18 cellular contexts compared by ENCODE assay signal in the genomic region with DNA sequence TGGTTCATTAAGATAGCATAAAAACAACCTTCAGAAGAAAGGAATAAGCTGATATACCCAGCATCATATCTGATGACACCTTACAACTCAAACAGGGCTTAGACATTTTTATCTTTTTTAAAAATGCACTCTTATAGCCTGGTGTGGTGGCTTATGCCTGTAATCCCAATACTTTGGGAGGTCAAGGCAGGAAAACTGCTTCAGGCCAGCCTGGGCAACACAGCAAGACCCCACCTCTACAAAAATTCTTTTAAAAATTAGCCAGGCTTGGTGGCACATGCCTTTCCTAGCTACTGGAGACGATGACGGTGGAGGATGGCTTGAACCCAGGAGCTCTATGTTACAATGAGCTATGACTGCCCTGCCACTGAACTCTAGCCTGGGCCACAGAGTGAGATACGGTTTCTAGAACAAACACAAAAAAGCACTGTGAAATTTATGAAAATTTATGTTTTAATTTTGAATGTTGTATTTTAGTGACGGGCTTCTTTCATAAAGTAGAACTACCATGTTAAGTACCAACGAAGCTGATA. TPM values are rescaled to one million over a fixed set of nuclear protein-coding genes. Genes with fewer than 3 reads are reported as not detected.
DNase-seq lines count a peak whose midpoint lies in the region; ATAC-seq lines count a peak whose summit lies in the region.
"Had no signal": no experiment of that assay in that cellular context is flagged by ENCODE, and none has a peak within 500 bp of the region (broad histone marks: within the 10 kb centered on the region; RNA-seq: fewer than 3 reads in every experiment).

No MANE protein-coding gene starts in this region.

- ATAC-seq in T-helper 17 cell: no peak
- ATAC-seq in HG03196 (IDR thresholded peaks at IDR 0.05; ENCODE audit: unreplicated experiment): no peak
- ATAC-seq in GM18868 (IDR thresholded peaks at IDR 0.05; ENCODE audit: unreplicated experiment): no peak
- no peak for ATAC-seq in HG03095 (IDR thresholded peaks at IDR 0.05; ENCODE audit: unreplicated experiment)

- peak overlapping the region; percentile 14 for H3K27ac Mint-ChIP-seq in activated naive CD4-positive, alpha-beta T cell treated with anti-CD3 and anti-CD28 coated beads, Interleukin-2, amount 50 U/mL, for 24 hours
- peak overlapping the region; percentile 90 for H3K27ac Mint-ChIP-seq in T-helper 17 cell

- no peak overlapping the region for H2BK12ac ChIP-seq in mesenchymal stem cell (ENCODE audit: low read length in 2 of 2)

- H3K27me3 ChIP-seq in mesenchymal stem cell (ENCODE audit: control insufficient read depth in 1 of 2, insufficient read depth in 1 of 2, low read length in 2 of 2) (no peaks in the 10 kb centered on the region), subcutaneous abdominal adipose tissue (ENCODE audit: control insufficient read depth in 5 of 5, insufficient read depth in 4 of 5, low read length in 5 of 5) (no peaks in the 10 kb centered on the region)

- H3K4me3 ChIP-seq in mesenchymal stem cell (ENCODE audit: insufficient read depth in 1 of 2, low read depth in 1 of 2, low read length in 2 of 2) (no peak overlapping the region), subcutaneous abdominal adipose tissue (ENCODE audit: low read depth in 1 of 5, low read length in 5 of 5) (no peak overlapping the region)
- H3K4me3 ChIP-seq: lung had no signal

- no peak overlapping the region for H2AFZ ChIP-seq in mesenchymal stem cell (ENCODE audit: low read depth, low read length)

- peak overlapping the region; percentile 52 for H3K4me3 Mint-ChIP-seq in activated naive CD4-positive, alpha-beta T cell treated with anti-CD3 and anti-CD28 coated beads, Interleukin-2, amount 50 U/mL, for 24 hours
- no peak overlapping the region for H3K4me3 Mint-ChIP-seq in T-helper 17 cell

- no peaks in the 10 kb centered on the region for H3K9me3 Mint-ChIP-seq in activated naive CD4-positive, alpha-beta T cell treated with anti-CD3 and anti-CD28 coated beads, Interleukin-2, amount 50 U/mL, for 24 hours
- H3K9me3 Mint-ChIP-seq: neural crest cell had no signal

- no peak overlapping the region for H2BK120ac ChIP-seq in mesenchymal stem cell (ENCODE audit: low read depth, low read length)

- peaks cover 3% of the 10 kb centered on the region for H3K36me3 Mint-ChIP-seq in activated naive CD4-positive, alpha-beta T cell treated with anti-CD3 and anti-CD28 coated beads, Interleukin-2, amount 50 U/mL, for 24 hours
- H3K36me3 Mint-ChIP-seq in T-helper 17 cell (ENCODE audit: low read depth): peaks cover 3% of the 10 kb centered on the region

- no peak overlapping the region for H4K8ac ChIP-seq in mesenchymal stem cell (ENCODE audit: low read length)

- WGBS in mesenchymal stem cell: 99% methylated on average over 5 of the region's 5 CpGs

- H3K23ac ChIP-seq in mesenchymal stem cell (ENCODE audit: low read length in 2 of 2): no peak overlapping the region

- peaks cover 92% of the 10 kb centered on the region for H3K4me1 Mint-ChIP-seq in activated naive CD4-positive, alpha-beta T cell treated with anti-CD3 and anti-CD28 coated beads, Interleukin-2, amount 50 U/mL, for 24 hours
- peaks cover 49% of the 10 kb centered on the region for H3K4me1 Mint-ChIP-seq in T-helper 17 cell

- H3K27ac ChIP-seq in mesenchymal stem cell (ENCODE audit: low read length, poor library complexity, severe bottlenecking) (no peak overlapping the region), subcutaneous abdominal adipose tissue (ENCODE audit: low read depth, low read length) (peak overlapping the region; percentile 88)
- H3K27ac ChIP-seq: VCaP had no signal

- no peak overlapping the region for H2BK5ac ChIP-seq in mesenchymal stem cell (ENCODE audit: low read depth, low read length, poor library complexity, severe bottlenecking)

- no peak overlapping the region for H2BK15ac ChIP-seq in mesenchymal stem cell (ENCODE audit: low read depth, poor library complexity, severe bottlenecking)

- no peaks in the 10 kb centered on the region for H3K27me3 Mint-ChIP-seq in activated naive CD4-positive, alpha-beta T cell treated with anti-CD3 and anti-CD28 coated beads, Interleukin-2, amount 50 U/mL, for 24 hours
- no peaks in the 10 kb centered on the region for H3K27me3 Mint-ChIP-seq in T-helper 17 cell

- H3K36me3 ChIP-seq in mesenchymal stem cell (ENCODE audit: control insufficient read depth in 1 of 2, insufficient read depth in 2 of 2, low read depth in 1 of 2, low read length in 2 of 2) (peaks cover 6 to 54% of the 10 kb centered on the region in 2 experiments), subcutaneous abdominal adipose tissue (ENCODE audit: control insufficient read depth in 5 of 5, insufficient read depth in 5 of 5, low read length in 5 of 5) (peaks cover 0 to 4% (median 0%) of the 10 kb centered on the region in 5 donors)

- no peak for DNase-seq in activated naive CD4-positive, alpha-beta T cell (lab: John Stamatoyannopoulos, UW)
- DNase-seq in T-helper 17 cell (no peak), mesenchymal stem cell (no peak)
- DNase-seq: activated CD8-positive, alpha-beta memory T cell treated with anti-CD3 and anti-CD28 coated beads, Interleukin-2, amount 50 U/mL, for 4 hours; caudate nucleus; foreskin fibroblast; KBM-7; NCI-H1105; NCI-H2171; NCI-H82 had no signal

- no peak overlapping the region for H3K14ac ChIP-seq in mesenchymal stem cell (ENCODE audit: low read length in 2 of 2)

- no peak overlapping the region for H4K91ac ChIP-seq in mesenchymal stem cell (ENCODE audit: low read length)

- H3K4me1 ChIP-seq in mesenchymal stem cell (ENCODE audit: control insufficient read depth, insufficient read depth, low read depth, low read length) (peaks cover 8% of the 10 kb centered on the region), subcutaneous abdominal adipose tissue (ENCODE audit: control insufficient read depth in 5 of 5, insufficient read depth in 5 of 5, low read length in 5 of 5) (peaks cover 0 to 73% (median 55%) of the 10 kb centered on the region in 5 donors)

- H3K4me2 ChIP-seq in mesenchymal stem cell (ENCODE audit: low read length, poor library complexity, severe bottlenecking): no peak overlapping the region

- H3K9me3 ChIP-seq in T-helper 17 cell (ENCODE audit: control insufficient read depth, low read length, poor library complexity, severe bottlenecking): no peaks in the 10 kb centered on the region
- H3K9me3 ChIP-seq in mesenchymal stem cell (ENCODE audit: control insufficient read depth, low read length): no peaks in the 10 kb centered on the region
- H3K9me3 ChIP-seq in subcutaneous abdominal adipose tissue (ENCODE audit: control insufficient read depth in 5 of 5, low read length in 5 of 5): no peaks in the 10 kb centered on the region

- no peak overlapping the region for H3K18ac ChIP-seq in mesenchymal stem cell (ENCODE audit: low read depth in 1 of 2, low read length in 2 of 2)

- no peak overlapping the region for H2AK5ac ChIP-seq in mesenchymal stem cell (ENCODE audit: low read length, severe bottlenecking)

- H3K79me1 ChIP-seq in mesenchymal stem cell (replicated peaks; ENCODE audit: low read length, poor library complexity, severe bottlenecking): no peaks in the 10 kb centered on the region

- H3K9ac ChIP-seq in mesenchymal stem cell (ENCODE audit: low read length): peak overlapping the region; percentile 80
- H3K9ac ChIP-seq in subcutaneous abdominal adipose tissue (ENCODE audit: low read length in 5 of 5): no peak overlapping the region

- H3K4ac ChIP-seq in mesenchymal stem cell (ENCODE audit: low read depth in 1 of 2, low read length in 2 of 2): no peak overlapping the region

RNA-seq across cellular contexts. Expression of gene KMT2E, which starts 12.3 kb away (rescaled TPM):
- 100 to 1,000 TPM; 285 to 301 TPM for total RNA-seq in T-helper 17 cell
- polyA plus RNA-seq in mesenchymal stem cell (2013, experiment 1 of 2): 37.5 TPM
- polyA plus RNA-seq in mesenchymal stem cell (2013, experiment 2 of 2): 35.8 TPM
